Comparison of ENCODE assay signal across 8 cellular contexts in the genomic region with DNA sequence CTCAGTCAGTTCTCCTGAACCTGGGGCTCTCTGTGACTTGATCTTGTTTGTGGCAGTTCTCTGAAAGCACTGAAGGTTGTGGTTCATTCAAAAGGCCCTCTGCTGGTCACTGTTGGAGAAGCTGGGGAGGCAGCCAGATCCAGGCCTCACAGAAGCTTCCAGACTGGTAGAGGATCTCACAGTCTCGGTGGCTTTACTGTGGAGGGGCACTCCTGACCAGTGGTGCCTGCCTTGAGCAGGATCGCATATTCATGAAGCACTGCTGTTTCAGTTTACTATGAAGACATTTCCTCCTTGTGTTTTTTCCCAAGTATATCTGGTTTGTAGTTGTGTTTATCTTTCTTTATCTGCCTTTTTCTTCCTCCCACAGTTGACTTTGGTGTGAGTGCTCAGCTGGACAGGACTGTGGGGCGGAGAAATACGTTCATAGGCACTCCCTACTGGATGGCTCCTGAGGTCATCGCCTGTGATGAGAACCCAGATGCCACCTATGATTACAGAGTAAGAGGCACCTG.
A peak's percentile ranks its signal among the peaks of the same experiment; 100 is the strongest.
DNase-seq lines count a peak whose midpoint lies in the region; ATAC-seq and TF ChIP-seq lines count a peak whose summit lies in the region.

No MANE protein-coding gene starts in this region.

- H3K4me3 ChIP-seq in HUES64 (ENCODE audit: low read length), result no peak overlapping the region
- H3K4me3 ChIP-seq in uterus, result no peak overlapping the region

- TF ChIP-seq POLR2A in uterus (IDR thresholded peaks at IDR 0.05), result no peak

- H3K4me1 ChIP-seq in HUES64 (ENCODE audit: insufficient read depth, low read length), result peaks cover 8% of the 10 kb centered on the region; the same call in 1 of the 2 replicates
- H3K4me1 ChIP-seq in uterus, result peaks cover 5 to 9% of the 10 kb centered on the region in 2 donors

- CTCF ChIA-PET in Calu3 (lab: Charles Lee), result interaction anchor here (0.9 to 2.4 kb wide), 14 partner anchors 9 to 554 kb away, joined by 3 to 17 read pairs (median 5); no protein-coding TSS in a partner anchor

- peaks cover 90% of the 10 kb centered on the region for H3K36me3 ChIP-seq in HUES64 (ENCODE audit: insufficient read depth, low read length)
- no peaks in the 10 kb centered on the region for H3K36me3 ChIP-seq in uterus

- intact Hi-C loops in Calu3 (cut with micrococcal nuclease; ENCODE audit: unreplicated experiment), result loop anchor here (1.0 kb wide), 1 partner anchor 61 kb away; no protein-coding TSS in a partner anchor
- intact Hi-C loops in Right ventricle myocardium superior (cut with DNase I), result loop anchor here (5.0 to 10.0 kb wide), 4 partner anchors 134 to 487 kb away; a partner anchor contains a TSS
- intact Hi-C loops in posterior cingulate gyrus (cut with DNase I), result loop anchor here (5.0 to 10.0 kb wide), 4 partner anchors 39 to 487 kb away; no protein-coding TSS in a partner anchor
- intact Hi-C loops in uterus (cut with DNase I; ENCODE audit: low total_unique reads), result no loop called here

- peaks cover 43% of the 10 kb centered on the region for H3K36me3 Mint-ChIP-seq in Calu3 (ENCODE audit: insufficient read depth, unreplicated experiment)
- peaks cover 10 to 30% of the 10 kb centered on the region in 2 donors for H3K36me3 Mint-ChIP-seq in activated naive CD4-positive, alpha-beta T cell treated with anti-CD3 and anti-CD28 coated beads, Interleukin-2, amount 50 U/mL, for 72 hours

- no peaks in the 10 kb centered on the region for H3K9me3 Mint-ChIP-seq in Calu3 (ENCODE audit: low read depth, unreplicated experiment)
- no peaks in the 10 kb centered on the region for H3K9me3 Mint-ChIP-seq in activated naive CD4-positive, alpha-beta T cell treated with anti-CD3 and anti-CD28 coated beads, Interleukin-2, amount 50 U/mL, for 72 hours

- H3K9ac ChIP-seq in HUES64 (ENCODE audit: low read depth, low read length), result no peak overlapping the region

- H3K27me3 ChIP-seq in HUES64 (ENCODE audit: insufficient read depth, low read length) (no peaks in the 10 kb centered on the region), uterus (no peaks in the 10 kb centered on the region)

- ATAC-seq in GM19467 (IDR thresholded peaks at IDR 0.05; ENCODE audit: unreplicated experiment) (peak; percentile 58), Right ventricle myocardium superior (ENCODE audit: poor library complexity) (peak; percentile 87)
- ATAC-seq in activated naive CD4-positive, alpha-beta T cell treated with anti-CD3 and anti-CD28 coated beads, Interleukin-2, amount 50 U/mL, for 72 hours, result peak; percentile 49 to 54

- no peaks in the 10 kb centered on the region for H3K9me3 ChIP-seq in HUES64 (ENCODE audit: insufficient read depth, low read depth, low read length)
- no peaks in the 10 kb centered on the region for H3K9me3 ChIP-seq in uterus

- H3K4me1 Mint-ChIP-seq in Calu3 (ENCODE audit: low read depth, unreplicated experiment), result peaks cover 52% of the 10 kb centered on the region

- TF ChIP-seq CTCF in Calu3 (IDR thresholded peaks at IDR 0.05; ENCODE audit: unreplicated experiment), result peak; percentile 64
- peak; percentile 74 to 83 (median 77) for TF ChIP-seq CTCF in uterus (IDR thresholded peaks at IDR 0.05)

- H3K27me3 Mint-ChIP-seq in Calu3 (ENCODE audit: unreplicated experiment), result no peaks in the 10 kb centered on the region

- no TSS peak for BruUV-seq in Calu3 (replicated peaks; lab: Mats Ljungman, UMichigan)

- peak overlapping the region; percentile 87 for H3K27ac Mint-ChIP-seq in Calu3 (ENCODE audit: unreplicated experiment)
- peak overlapping the region; percentile 43 to 92 for H3K27ac Mint-ChIP-seq in activated naive CD4-positive, alpha-beta T cell treated with anti-CD3 and anti-CD28 coated beads, Interleukin-2, amount 50 U/mL, for 72 hours

- DNase-seq in Calu3 (peak; percentile 73), SKM-1 treated with dmso at 0.1 percent for 144 hours (lab: John Stamatoyannopoulos, UW; ENCODE audit: unreplicated experiment) (peak; percentile 47), Right ventricle myocardium superior (peak; percentile 76), posterior cingulate gyrus (peak; percentile 60 to 95 (median 80)), uterus (peak; percentile 75 to 79)
- peak in 1 of 2 donors; percentile 60 for DNase-seq in activated naive CD4-positive, alpha-beta T cell treated with anti-CD3 and anti-CD28 coated beads, Interleukin-2, amount 50 U/mL, for 72 hours (ENCODE audit: low spot score in 2 of 2)

- peak overlapping the region; percentile 12 for H3K27ac ChIP-seq in HUES64 (ENCODE audit: low read depth, low read length)
- H3K27ac ChIP-seq in uterus, result peak overlapping the region; percentile 12 to 82

- peak overlapping the region; percentile 30 for H3K4me3 Mint-ChIP-seq in Calu3 (ENCODE audit: low read depth, unreplicated experiment)

- 83% methylated on average over 5 of the region's 5 CpGs for WGBS in HUES64
